1 cellular context compared by ENCODE assay signal in genomic region chr7:129055294-129055816, GRCh38.
TF ChIP-seq lines count a peak whose summit lies in the region.

No MANE protein-coding gene starts in this region.

TF ChIP-seq in K562, 482 proteins besides CTCF, POLR2A, EP300 and RAD21 (continued from another document):
- TF ChIP-seq PRDM10 (IDR thresholded peaks at IDR 0.05; ENCODE audit: partially characterized antibody) (no peak), YBX1 (IDR thresholded peaks at IDR 0.05) (no peak)
